14 cellular contexts compared by ENCODE assay signal in genomic region chr7:25073451-25073850, GRCh38. TPM values are rescaled to one million over a fixed set of nuclear protein-coding genes. Genes with fewer than 3 reads are reported as not detected.
A peak's percentile ranks its signal among the peaks of the same experiment; 100 is the strongest.
DNase-seq lines count a peak whose midpoint lies in the region; ATAC-seq and TF ChIP-seq lines count a peak whose summit lies in the region.
"Had no signal": no experiment of that assay in that cellular context is flagged by ENCODE, and none has a peak within 500 bp of the region (broad histone marks: within the 10 kb centered on the region; RNA-seq: fewer than 3 reads in every experiment).

No MANE protein-coding gene starts in this region.

- no peaks in the 10 kb centered on the region for H3K9me3 Mint-ChIP-seq in naive thymus-derived CD4-positive, alpha-beta T cell
- H3K9me3 Mint-ChIP-seq: activated naive CD4-positive, alpha-beta T cell treated with anti-CD3 and anti-CD28 coated beads, Interleukin-2, amount 50 U/mL, for 24 hours; dendritic cell treated with granulocyte-macrophage colony-stimulating factor and Interleukin-4, amounts not matched to agents 40 ng/mL and 50 ng/mL, for 4 days; nephron progenitor cell had no signal

- no TSS peak for BruUV-seq in OCI-LY7 (replicated peaks; lab: Mats Ljungman, UMichigan)

- no peak for TF ChIP-seq CTCF in OCI-LY7 (conservative IDR thresholded peaks at IDR 0.05; ENCODE audit: low read length)
- TF ChIP-seq CTCF in fibroblast of lung (conservative IDR thresholded peaks at IDR 0.05 in 1 of 2, IDR thresholded peaks at IDR 0.05 in 1 of 2; ENCODE audit: low read depth in 1 of 2, low read length in 2 of 2) = no peak
- TF ChIP-seq CTCF in transverse colon (IDR thresholded peaks at IDR 0.05) = no peak

- H3K9me3 ChIP-seq in OCI-LY7 (ENCODE audit: low read length) (no peaks in the 10 kb centered on the region), fibroblast of lung (ENCODE audit: control insufficient read depth, insufficient read depth, low read depth, low read length) (no peaks in the 10 kb centered on the region), transverse colon (no peaks in the 10 kb centered on the region)
- H3K9me3 ChIP-seq in naive thymus-derived CD4-positive, alpha-beta T cell (ENCODE audit: control insufficient read depth in 2 of 3, low read length in 3 of 3) = no peaks in the 10 kb centered on the region

- H3K27me3 ChIP-seq in fibroblast of lung (ENCODE audit: control insufficient read depth, insufficient read depth, low read length) = no peaks in the 10 kb centered on the region
- no peaks in the 10 kb centered on the region for H3K27me3 ChIP-seq in naive thymus-derived CD4-positive, alpha-beta T cell (ENCODE audit: control insufficient read depth in 2 of 2, insufficient read depth in 2 of 2, low read length in 2 of 2)
- no peaks in the 10 kb centered on the region for H3K27me3 ChIP-seq in transverse colon

- no peaks in the 10 kb centered on the region for H3K9me2 ChIP-seq in OCI-LY7 (ENCODE audit: insufficient read depth, low read length)

- POLR2A ChIA-PET in OCI-LY7 (lab: Charles Lee) = interaction anchor here (0.6 to 0.7 kb wide), 2 partner anchors 11 to 1005 kb away, joined by 3 to 6 read pairs; no protein-coding TSS in a partner anchor
- POLR2A ChIA-PET in naive thymus-derived CD4-positive, alpha-beta T cell (lab: Charles Lee) = interaction anchor here (1.1 kb wide), 1 partner anchor 33 kb away, joined by 8 read pairs; no protein-coding TSS in a partner anchor

- ATAC-seq in naive thymus-derived CD4-positive, alpha-beta T cell = no peak

- H4K20me1 ChIP-seq in OCI-LY7 (ENCODE audit: insufficient read depth, low read length) = no peaks in the 10 kb centered on the region
- H4K20me1 ChIP-seq in fibroblast of lung (ENCODE audit: control insufficient read depth, extremely low read depth, insufficient read depth, low read length) = no peaks in the 10 kb centered on the region

- H3K4me1 ChIP-seq in OCI-LY7 (ENCODE audit: insufficient read depth, low read length, poor library complexity, severe bottlenecking) (peaks cover 32% of the 10 kb centered on the region), fibroblast of lung (ENCODE audit: control insufficient read depth, extremely low read depth, insufficient read depth, low read length) (peaks cover 10% of the 10 kb centered on the region), transverse colon (peaks cover 0 to 11% (median 3%) of the 10 kb centered on the region in 4 donors)
- no peaks in the 10 kb centered on the region for H3K4me1 ChIP-seq in naive thymus-derived CD4-positive, alpha-beta T cell (ENCODE audit: control insufficient read depth in 2 of 2, insufficient read depth in 2 of 2, low read length in 2 of 2)

- 32 to 42% methylated on average over 2 of the region's 2 CpGs for WGBS in transverse colon (ENCODE audit: low coverage in 1 of 2), 2 donors

- H3K9ac ChIP-seq in fibroblast of lung (ENCODE audit: insufficient read depth, low read length) = no peak overlapping the region

- no peaks in the 10 kb centered on the region for H3K36me3 Mint-ChIP-seq in naive thymus-derived CD4-positive, alpha-beta T cell
- H3K36me3 Mint-ChIP-seq: activated naive CD4-positive, alpha-beta T cell treated with anti-CD3 and anti-CD28 coated beads, Interleukin-2, amount 50 U/mL, for 24 hours had no signal

- H2AFZ ChIP-seq in OCI-LY7 (ENCODE audit: low read length) (peak overlapping the region; percentile 43; the same call in 1 of the 2 replicates), fibroblast of lung (ENCODE audit: low read length) (no peak overlapping the region)

- peaks cover 0 to 22% (median 0%) of the 10 kb centered on the region in 7 donors for H3K4me1 Mint-ChIP-seq in naive thymus-derived CD4-positive, alpha-beta T cell

- H3K36me3 ChIP-seq in OCI-LY7 (ENCODE audit: insufficient read depth, low read length) (no peaks in the 10 kb centered on the region), fibroblast of lung (ENCODE audit: control insufficient read depth, insufficient read depth, low read length) (no peaks in the 10 kb centered on the region), transverse colon (no peaks in the 10 kb centered on the region)
- H3K36me3 ChIP-seq in naive thymus-derived CD4-positive, alpha-beta T cell (ENCODE audit: control insufficient read depth in 2 of 3, insufficient read depth in 3 of 3, low read length in 3 of 3) = no peaks in the 10 kb centered on the region

- H3K4me3 Mint-ChIP-seq in naive thymus-derived CD4-positive, alpha-beta T cell = no peak overlapping the region
- H3K4me3 Mint-ChIP-seq: activated naive CD4-positive, alpha-beta T cell treated with anti-CD3 and anti-CD28 coated beads, Interleukin-2, amount 50 U/mL, for 24 hours; dendritic cell treated with granulocyte-macrophage colony-stimulating factor and Interleukin-4, amounts not matched to agents 40 ng/mL and 50 ng/mL, for 4 days; nephron progenitor cell had no signal

- DNase-seq in GM03348 (ENCODE audit: low spot score) = peak; percentile 72
- DNase-seq in OCI-LY7 (ENCODE audit: low spot score) = peak; percentile 7
- DNase-seq in fibroblast of lung (ENCODE audit: low read depth in 2 of 2) = peak; percentile 52
- DNase-seq in skeletal muscle cell (ENCODE audit: low read depth) = peak; percentile 43
- DNase-seq in naive thymus-derived CD4-positive, alpha-beta T cell = no peak
- no peak for DNase-seq in dermis blood vessel endothelial cell
- no peak for DNase-seq in NCI-H526 (lab: John Stamatoyannopoulos, UW)
- no peak for DNase-seq in transverse colon
- DNase-seq: Kasumi-1, nephron progenitor cell, small intestine, trophoblast cell had no signal

- intact Hi-C loops in OCI-LY7 (cut with micrococcal nuclease; ENCODE audit: unreplicated experiment) (loop anchor here (5.0 kb wide), 1 partner anchor 196 kb away; no protein-coding TSS in a partner anchor), transverse colon (cut with DNase I; ENCODE audit: low total_unique reads) (no loop called here)
- intact Hi-C loops in naive thymus-derived CD4-positive, alpha-beta T cell (cut with micrococcal nuclease) = loop anchor here in 1 of 2 donors (5.0 kb wide), 1 partner anchor 46 kb away; no protein-coding TSS in a partner anchor

- H3K27ac ChIP-seq in OCI-LY7 (ENCODE audit: low read depth, low read length, poor library complexity, severe bottlenecking) (no peak overlapping the region), fibroblast of lung (ENCODE audit: insufficient read depth, low read length) (no peak overlapping the region), transverse colon (no peak overlapping the region)
- H3K27ac ChIP-seq in naive thymus-derived CD4-positive, alpha-beta T cell (ENCODE audit: low read depth, low read length) = no peak overlapping the region

- H3K27me3 Mint-ChIP-seq in naive thymus-derived CD4-positive, alpha-beta T cell = peaks cover 0 to 9% (median 0%) of the 10 kb centered on the region in 5 donors

- no peak for TF ChIP-seq EP300 in transverse colon (IDR thresholded peaks at IDR 0.05; ENCODE audit: low read depth)

- H3K27ac Mint-ChIP-seq in naive thymus-derived CD4-positive, alpha-beta T cell = no peak overlapping the region
- H3K27ac Mint-ChIP-seq: dendritic cell treated with granulocyte-macrophage colony-stimulating factor and Interleukin-4, amounts not matched to agents 40 ng/mL and 50 ng/mL, for 4 days; nephron progenitor cell had no signal

- CTCF ChIA-PET in OCI-LY7 (lab: Charles Lee; ENCODE audit: unreplicated experiment) = no interaction called here
- CTCF ChIA-PET in naive thymus-derived CD4-positive, alpha-beta T cell (lab: Charles Lee) = interaction anchor here (4.2 kb wide), 1 partner anchor 252 kb away, joined by 56 read pairs; no protein-coding TSS in a partner anchor

- in situ Hi-C loops in transverse colon (cut with MboI; ENCODE audit: low pct_ligation_motif_present in 1 of 4, low pct_unique_long_range_greater_than_20kb in 1 of 4, low sequenced_read_pairs in 3 of 4) = no loop called here

- H3K4me2 ChIP-seq in OCI-LY7 (ENCODE audit: low read length) (no peak overlapping the region), fibroblast of lung (ENCODE audit: extremely low read depth, insufficient read depth, low read length) (no peak overlapping the region)

- H3K79me2 ChIP-seq in OCI-LY7 (ENCODE audit: insufficient read depth, low read depth, low read length) (no peaks in the 10 kb centered on the region), fibroblast of lung (ENCODE audit: control insufficient read depth, insufficient read depth, low read length) (no peaks in the 10 kb centered on the region)

- TF ChIP-seq POLR2A in transverse colon (IDR thresholded peaks at IDR 0.05) = no peak

- H3K4me3 ChIP-seq in OCI-LY7 (ENCODE audit: low read depth, low read length, poor library complexity, severe bottlenecking) (no peak overlapping the region), fibroblast of lung (replicated peaks in 1 of 4; ENCODE audit: control extremely low read depth in 1 of 4, insufficient read depth in 1 of 4, low read depth in 3 of 4, low read length in 4 of 4) (no peak overlapping the region), skeletal muscle cell (ENCODE audit: low read depth, low read length) (no peak overlapping the region), transverse colon (no peak overlapping the region)
- H3K4me3 ChIP-seq in naive thymus-derived CD4-positive, alpha-beta T cell (ENCODE audit: low read length) = no peak overlapping the region

RNA-seq across cellular contexts. Expression of gene CYCS, which starts 51.6 kb away (rescaled TPM):
- 65.2 and 68.7 TPM in 2 replicates for total RNA-seq in OCI-LY7 (2014; rRNA removed; shearing (Covaris generic))
- total RNA-seq in OCI-LY7 (2022) = 153 and 175 TPM in 2 replicates
- 25.7 and 32.7 TPM in 2 replicates for total RNA-seq in fibroblast of lung
- 76.5 and 84.8 TPM in 2 replicates for polyA plus RNA-seq in fibroblast of lung
- 85.7 and 99.7 TPM in 2 replicates for polyA plus RNA-seq in fibroblast of lung (2012)
- polyA minus RNA-seq in fibroblast of lung (ENCODE audit: low replicate concordance) = 5.4 and 9.1 TPM in 2 replicates
- total RNA-seq in naive thymus-derived CD4-positive, alpha-beta T cell = 100 to 1,000 TPM in 3 of 5 experiments, 10 to 100 TPM in 2; 40.4 to 130 (median 114) TPM
- 100 to 1,000 TPM in 1 of 2 donors, 10 to 100 TPM in 1; 68.1 to 115 TPM for polyA plus RNA-seq in naive thymus-derived CD4-positive, alpha-beta T cell
- total RNA-seq in dermis blood vessel endothelial cell = 25.5 and 71.3 TPM in 2 replicates
- 100 to 1,000 TPM in 2 of 4 donors, 10 to 100 TPM in 2; 29.9 to 129 (median 66.8) TPM for total RNA-seq in transverse colon

Comparison
In these comparisons a context has a peak if more than half of its experiments do, and no peak if none do; other contexts are left out.
1. DNase-seq: peak in GM03348 (single experiment), OCI-LY7 (single experiment), fibroblast of lung (2 of 2) and skeletal muscle cell (single experiment); none in naive thymus-derived CD4-positive, alpha-beta T cell (0 of 9), dermis blood vessel endothelial cell (single experiment), NCI-H526 (0 of 2) and transverse colon (single experiment).